In the genomic region with DNA sequence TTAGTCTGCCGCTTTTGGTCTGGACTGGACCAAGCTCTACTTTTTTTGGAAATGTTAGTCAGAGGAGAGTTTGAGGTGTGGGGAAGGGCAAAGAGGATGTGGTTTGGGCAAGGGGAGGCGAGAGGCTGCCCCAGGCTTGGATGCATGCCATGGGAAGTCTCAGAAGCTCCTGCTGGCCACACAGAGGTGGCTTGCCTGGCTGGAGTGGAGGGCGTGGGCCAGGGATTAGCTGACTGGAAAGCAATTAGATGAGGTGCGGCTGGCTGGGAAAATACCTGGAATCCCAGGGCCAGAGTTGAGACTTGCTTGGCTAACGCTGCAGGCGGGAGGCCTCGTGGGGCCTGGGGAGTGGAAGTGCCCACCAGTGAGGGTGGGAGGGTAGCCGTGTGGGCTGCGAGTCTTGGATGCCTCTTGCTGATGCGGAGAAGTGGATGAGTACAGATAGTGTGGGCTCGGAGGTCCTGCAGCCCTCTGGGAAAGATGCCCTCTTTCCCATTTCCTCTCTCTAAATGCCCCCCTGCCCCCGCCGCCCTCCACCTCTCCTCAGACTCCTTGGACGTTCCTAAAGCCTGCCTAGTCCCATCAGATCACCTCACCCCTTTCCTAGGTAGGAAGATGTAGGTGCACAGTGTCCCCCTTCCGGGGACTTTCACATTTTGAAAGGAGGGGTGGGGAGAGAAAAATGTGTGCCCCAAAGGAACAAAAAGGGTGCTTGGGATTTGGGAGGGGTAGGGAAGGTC, we compare ENCODE assay signal across 8 cellular contexts.
DNase-seq lines count a peak whose midpoint lies in the region; ATAC-seq and TF ChIP-seq lines count a peak whose summit lies in the region.

No MANE protein-coding gene starts in this region.

- H3K4me3 Mint-ChIP-seq in HFFc6 = peak overlapping the region; percentile 78
- peak overlapping the region; percentile 95 for H3K4me3 Mint-ChIP-seq in natural killer cell

- H3K36me3 ChIP-seq in effector memory CD4-positive, alpha-beta T cell (ENCODE audit: control insufficient read depth, insufficient read depth, low read length) = no peaks in the 10 kb centered on the region

- peak overlapping the region; percentile 74 for H3K27ac ChIP-seq in effector memory CD4-positive, alpha-beta T cell (ENCODE audit: insufficient read depth, low read length, poor library complexity, severe bottlenecking)

- H3K4me3 ChIP-seq in effector memory CD4-positive, alpha-beta T cell (ENCODE audit: insufficient read depth, low read depth, low read length, poor library complexity, severe bottlenecking) = peak overlapping the region; percentile 27

- H3K36me3 Mint-ChIP-seq in HFFc6 (ENCODE audit: low read depth) = peaks cover 29% of the 10 kb centered on the region
- no peaks in the 10 kb centered on the region for H3K36me3 Mint-ChIP-seq in natural killer cell

- H3K9me3 Mint-ChIP-seq in HFFc6 = no peaks in the 10 kb centered on the region
- no peaks in the 10 kb centered on the region for H3K9me3 Mint-ChIP-seq in natural killer cell

- no peak for TF ChIP-seq CTCF in HFFc6 (IDR thresholded peaks at IDR 0.05)
- no peak for TF ChIP-seq CTCF in natural killer cell (IDR thresholded peaks at IDR 0.05)

- H3K27ac Mint-ChIP-seq in HFFc6 (peak overlapping the region; percentile 89), natural killer cell (peak overlapping the region; percentile 94 to 100)

- DNase-seq in AML-193 (lab: John Stamatoyannopoulos, UW) (peak; percentile 72 to 73), HFFc6 (peak; percentile 72), SKM-1 treated with dmso at 0.1 percent for 144 hours (lab: John Stamatoyannopoulos, UW; ENCODE audit: unreplicated experiment) (peak; percentile 63), natural killer cell (peak; percentile 38), NCI-H524 (lab: John Stamatoyannopoulos, UW) (no peak)
- peak in 1 of 3 donors; percentile 16 for DNase-seq in effector memory CD4-positive, alpha-beta T cell

- peaks cover 18% of the 10 kb centered on the region for H3K27me3 Mint-ChIP-seq in HFFc6 (ENCODE audit: insufficient read depth)
- H3K27me3 Mint-ChIP-seq in natural killer cell (ENCODE audit: low read depth in 2 of 2) = no peaks in the 10 kb centered on the region

- H3K27me3 ChIP-seq in effector memory CD4-positive, alpha-beta T cell (replicated peaks; ENCODE audit: control insufficient read depth, insufficient read depth, low read length, poor library complexity, severe bottlenecking) = no peaks in the 10 kb centered on the region

- H3K9me3 ChIP-seq in effector memory CD4-positive, alpha-beta T cell (ENCODE audit: control insufficient read depth, low read length) = no peaks in the 10 kb centered on the region

- ATAC-seq in natural killer cell (peak in 1 of 3 donors; percentile 4), HG02885 (IDR thresholded peaks at IDR 0.05; ENCODE audit: poor library complexity, unreplicated experiment) (no peak), HG03442 (IDR thresholded peaks at IDR 0.05; ENCODE audit: unreplicated experiment) (no peak)

- intact Hi-C loops in natural killer cell (cut with micrococcal nuclease) = loop anchor here (5.0 to 10.0 kb wide), 3 partner anchors 36 to 982 kb away; a partner anchor contains a TSS

- H3K4me1 ChIP-seq in effector memory CD4-positive, alpha-beta T cell (ENCODE audit: control insufficient read depth, insufficient read depth, low read length, poor library complexity, severe bottlenecking) = peaks cover 71% of the 10 kb centered on the region

- H3K4me1 Mint-ChIP-seq in HFFc6 (ENCODE audit: low read depth) = peaks cover 83% of the 10 kb centered on the region
- H3K4me1 Mint-ChIP-seq in natural killer cell = peaks cover 68 to 96% of the 10 kb centered on the region in 2 donors

Comparison
In these comparisons a context has a peak if more than half of its experiments do, and no peak if none do; other contexts are left out.
1. DNase-seq: peak in AML-193 (2 of 2), HFFc6 (single experiment), SKM-1 treated with dmso at 0.1 percent for 144 hours (single experiment) and natural killer cell (single experiment); none in NCI-H524 (0 of 2).